ENCODE assay signal across 10 cellular contexts in the genomic region with DNA sequence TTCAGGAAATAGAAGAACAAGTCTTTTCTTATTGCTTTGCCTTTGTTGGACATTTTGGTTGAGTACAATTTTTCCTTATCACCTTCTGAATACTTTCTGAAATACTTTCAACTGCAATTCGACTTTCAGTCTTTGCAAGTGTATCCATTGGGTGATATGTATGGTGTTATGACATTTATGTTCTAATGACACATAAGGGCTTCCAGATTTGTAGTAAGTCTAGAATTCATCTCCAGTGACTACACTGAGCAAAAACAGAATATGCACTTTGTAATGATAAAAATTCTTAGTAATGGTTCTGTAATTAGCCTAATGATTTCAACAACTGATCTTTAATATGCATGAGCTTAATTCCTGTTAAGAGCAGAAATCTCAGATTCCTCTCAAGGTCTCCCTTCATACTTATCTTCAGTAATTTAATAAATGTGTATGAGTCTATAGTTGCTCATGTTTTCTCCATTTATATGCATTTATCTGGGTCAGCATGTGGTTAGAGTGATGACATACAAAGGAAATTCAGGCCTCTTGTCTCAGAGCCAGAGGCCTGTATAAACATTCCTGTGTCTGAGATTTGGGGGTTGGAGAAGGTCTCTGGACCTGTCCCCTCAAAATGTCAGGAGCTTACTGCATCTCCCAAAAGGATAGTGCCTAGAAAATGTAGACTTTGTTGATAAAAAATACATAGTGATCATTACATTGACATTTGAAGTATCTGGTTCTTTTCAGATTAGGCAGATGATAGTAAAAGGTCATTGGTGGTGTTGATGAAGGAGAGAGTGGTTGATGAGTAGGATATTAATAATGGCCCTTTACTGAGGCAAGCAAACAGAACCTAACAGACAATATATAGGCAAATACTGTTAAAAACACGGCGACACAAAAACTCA.
DNase-seq lines count a peak whose midpoint lies in the region; ATAC-seq and TF ChIP-seq lines count a peak whose summit lies in the region.
"Had no signal": no experiment of that assay in that cellular context is flagged by ENCODE, and none has a peak within 500 bp of the region (broad histone marks: within the 10 kb centered on the region; RNA-seq: fewer than 3 reads in every experiment).

No MANE protein-coding gene starts in this region.

- peaks cover 20% of the 10 kb centered on the region for H3F3A ChIP-seq in smooth muscle cell (ENCODE audit: low read depth)

- no peak overlapping the region for H3K4me3 ChIP-seq in smooth muscle cell
- H3K4me3 ChIP-seq: suprapubic skin had no signal

- ATAC-seq in activated CD8-positive, alpha-beta T cell treated with anti-CD3 and anti-CD28 coated beads for 36 hours: no peak
- peak; percentile 42 for ATAC-seq in foreskin keratinocyte
- ATAC-seq in WTC11: no peak

- H3K27ac Mint-ChIP-seq in HFFc6 (peak overlapping the region; percentile 78), WTC11 (no peak overlapping the region)
- peak overlapping the region; percentile 50 for H3K27ac Mint-ChIP-seq in activated CD8-positive, alpha-beta T cell treated with anti-CD3 and anti-CD28 coated beads for 36 hours
- no peak overlapping the region for H3K27ac Mint-ChIP-seq in activated T-helper 1 cell treated with anti-CD3 and anti-CD28 coated beads, Interleukin-12 subunit alpha, Interleukin-12 subunit beta, Interleukin-2, Interleukin-4 antibody, amounts not matched to agents 30 ng/mL and 10 ng/mL and 1 ng/mL, durations not matched to agents 14 hours and 24 hours and 36 hours

- H3K36me3 Mint-ChIP-seq in HFFc6 (ENCODE audit: low read depth) (no peaks in the 10 kb centered on the region; the same call in 1 of the 2 replicates), WTC11 (no peaks in the 10 kb centered on the region)
- H3K36me3 Mint-ChIP-seq in activated CD8-positive, alpha-beta T cell treated with anti-CD3 and anti-CD28 coated beads for 36 hours (ENCODE audit: low read depth): no peaks in the 10 kb centered on the region
- H3K36me3 Mint-ChIP-seq in activated T-helper 1 cell treated with anti-CD3 and anti-CD28 coated beads, Interleukin-12 subunit alpha, Interleukin-12 subunit beta, Interleukin-2, Interleukin-4 antibody, amounts not matched to agents 30 ng/mL and 10 ng/mL and 1 ng/mL, durations not matched to agents 14 hours and 24 hours and 36 hours (ENCODE audit: low read depth): no peaks in the 10 kb centered on the region

- H3K36me3 ChIP-seq in smooth muscle cell (ENCODE audit: low read depth): no peaks in the 10 kb centered on the region
- H3K36me3 ChIP-seq: suprapubic skin had no signal

- CTCF ChIA-PET in activated CD8-positive, alpha-beta T cell treated with anti-CD3 and anti-CD28 coated beads for 36 hours (lab: Charles Lee): interaction anchor here (1.3 kb wide), 1 partner anchor 63 kb away, joined by 3 read pairs; no protein-coding TSS in a partner anchor
- CTCF ChIA-PET in WTC11 (lab: Charles Lee): no interaction called here

- 0 out of 2 replicates have a peak, but pooled peaks cover 2% of the 10 kb centered on the region for H3K27me3 Mint-ChIP-seq in HFFc6 (ENCODE audit: insufficient read depth)
- H3K27me3 Mint-ChIP-seq in activated CD8-positive, alpha-beta T cell treated with anti-CD3 and anti-CD28 coated beads for 36 hours: no peaks in the 10 kb centered on the region
- H3K27me3 Mint-ChIP-seq in WTC11 (ENCODE audit: low read depth): no peaks in the 10 kb centered on the region
- peaks cover 5% of the 10 kb centered on the region for H3K27me3 Mint-ChIP-seq in activated T-helper 1 cell treated with anti-CD3 and anti-CD28 coated beads, Interleukin-12 subunit alpha, Interleukin-12 subunit beta, Interleukin-2, Interleukin-4 antibody, amounts not matched to agents 30 ng/mL and 10 ng/mL and 1 ng/mL, durations not matched to agents 14 hours and 24 hours and 36 hours (ENCODE audit: insufficient read depth)

- H4K20me1 ChIP-seq in smooth muscle cell (ENCODE audit: low read depth): no peaks in the 10 kb centered on the region

- H3K4me1 Mint-ChIP-seq in HFFc6 (ENCODE audit: low read depth): peaks cover 65% of the 10 kb centered on the region
- peaks cover 49% of the 10 kb centered on the region for H3K4me1 Mint-ChIP-seq in activated CD8-positive, alpha-beta T cell treated with anti-CD3 and anti-CD28 coated beads for 36 hours (ENCODE audit: low read depth)
- H3K4me1 Mint-ChIP-seq in WTC11: peaks cover 7% of the 10 kb centered on the region
- peaks cover 12% of the 10 kb centered on the region for H3K4me1 Mint-ChIP-seq in activated T-helper 1 cell treated with anti-CD3 and anti-CD28 coated beads, Interleukin-12 subunit alpha, Interleukin-12 subunit beta, Interleukin-2, Interleukin-4 antibody, amounts not matched to agents 30 ng/mL and 10 ng/mL and 1 ng/mL, durations not matched to agents 14 hours and 24 hours and 36 hours (ENCODE audit: low read depth)

- no peak overlapping the region for H2AFZ ChIP-seq in smooth muscle cell (ENCODE audit: low read depth)

- peak overlapping the region; percentile 74 for H3K4me2 ChIP-seq in smooth muscle cell

- H3K27me3 ChIP-seq in foreskin keratinocyte (no peaks in the 10 kb centered on the region), smooth muscle cell (ENCODE audit: low read depth) (no peaks in the 10 kb centered on the region)
- H3K27me3 ChIP-seq: suprapubic skin had no signal

- H3K4me1 ChIP-seq in foreskin keratinocyte: peaks cover 32% of the 10 kb centered on the region
- peaks cover 15% of the 10 kb centered on the region for H3K4me1 ChIP-seq in smooth muscle cell (ENCODE audit: low read depth)

- intact Hi-C loops in activated CD8-positive, alpha-beta T cell treated with anti-CD3 and anti-CD28 coated beads for 36 hours (cut with micrococcal nuclease): no loop called here
- intact Hi-C loops in activated T-helper 1 cell treated with anti-CD3 and anti-CD28 coated beads, Interleukin-12 subunit alpha, Interleukin-12 subunit beta, Interleukin-2, Interleukin-4 antibody, amounts not matched to agents 30 ng/mL and 10 ng/mL and 1 ng/mL, durations not matched to agents 14 hours and 24 hours and 36 hours (cut with micrococcal nuclease): no loop called here

- H3K9me3 Mint-ChIP-seq in HFFc6: no peaks in the 10 kb centered on the region
- H3K9me3 Mint-ChIP-seq in activated CD8-positive, alpha-beta T cell treated with anti-CD3 and anti-CD28 coated beads for 36 hours: peaks cover 1% of the 10 kb centered on the region
- H3K9me3 Mint-ChIP-seq in WTC11: no peaks in the 10 kb centered on the region
- H3K9me3 Mint-ChIP-seq in activated T-helper 1 cell treated with anti-CD3 and anti-CD28 coated beads, Interleukin-12 subunit alpha, Interleukin-12 subunit beta, Interleukin-2, Interleukin-4 antibody, amounts not matched to agents 30 ng/mL and 10 ng/mL and 1 ng/mL, durations not matched to agents 14 hours and 24 hours and 36 hours: no peaks in the 10 kb centered on the region

- DNase-seq in HFFc6: peak; percentile 68
- DNase-seq in activated CD8-positive, alpha-beta T cell treated with anti-CD3 and anti-CD28 coated beads for 36 hours: no peak
- peak in 1 of 2 donors; percentile 61 for DNase-seq in foreskin keratinocyte
- DNase-seq in smooth muscle cell (lab: John Stamatoyannopoulos, UW; ENCODE audit: unreplicated experiment): no peak
- DNase-seq in activated naive CD4-positive, alpha-beta T cell treated with Interleukin-2 at 50 U/mL for 16 hours: no peak
- no peak for DNase-seq in T-helper 1 cell
- no peak for DNase-seq in WTC11 (ENCODE audit: low spot score)
- no peak for DNase-seq in activated T-helper 1 cell treated with anti-CD3 and anti-CD28 coated beads, Interleukin-12 subunit alpha, Interleukin-12 subunit beta, Interleukin-2, Interleukin-4 antibody, amounts not matched to agents 30 ng/mL and 10 ng/mL and 1 ng/mL, durations not matched to agents 14 hours and 24 hours and 36 hours (ENCODE audit: low spot score)
- DNase-seq: NCI-H446 treated with DMSO at 0.1 percent for 48 hours had no signal

- H3K27ac ChIP-seq in foreskin keratinocyte: no peak overlapping the region
- H3K27ac ChIP-seq in smooth muscle cell (ENCODE audit: low read depth): peak overlapping the region; percentile 99
- H3K27ac ChIP-seq: suprapubic skin had no signal

- POLR2A ChIA-PET in activated CD8-positive, alpha-beta T cell treated with anti-CD3 and anti-CD28 coated beads for 36 hours (lab: Charles Lee): no interaction called here
- POLR2A ChIA-PET in WTC11 (lab: Charles Lee): no interaction called here

- peak overlapping the region; percentile 40 for H3K4me3 Mint-ChIP-seq in HFFc6
- no peak overlapping the region for H3K4me3 Mint-ChIP-seq in activated CD8-positive, alpha-beta T cell treated with anti-CD3 and anti-CD28 coated beads for 36 hours
- H3K4me3 Mint-ChIP-seq in WTC11: no peak overlapping the region
- H3K4me3 Mint-ChIP-seq in activated T-helper 1 cell treated with anti-CD3 and anti-CD28 coated beads, Interleukin-12 subunit alpha, Interleukin-12 subunit beta, Interleukin-2, Interleukin-4 antibody, amounts not matched to agents 30 ng/mL and 10 ng/mL and 1 ng/mL, durations not matched to agents 14 hours and 24 hours and 36 hours: no peak overlapping the region

- 15% methylated on average over 3 of the region's 3 CpGs for WGBS in smooth muscle cell (ENCODE audit: low lambda C conversion rate)

- no peaks in the 10 kb centered on the region for H3K9me3 ChIP-seq in smooth muscle cell (replicated peaks; ENCODE audit: low read depth)
- H3K9me3 ChIP-seq: suprapubic skin had no signal

- H3K9ac ChIP-seq in smooth muscle cell (ENCODE audit: low read depth): peak overlapping the region; percentile 81

- TF ChIP-seq CTCF in HFFc6 (IDR thresholded peaks at IDR 0.05) (no peak), foreskin keratinocyte (conservative IDR thresholded peaks at IDR 0.05) (no peak), smooth muscle cell (IDR thresholded peaks at IDR 0.05; ENCODE audit: borderline replicate concordance, insufficient read depth, poor library complexity, severe bottlenecking) (no peak), WTC11 (IDR thresholded peaks at IDR 0.05) (no peak)
- TF ChIP-seq CTCF in activated CD8-positive, alpha-beta T cell treated with anti-CD3 and anti-CD28 coated beads for 36 hours (IDR thresholded peaks at IDR 0.05): no peak

- H3K79me2 ChIP-seq in smooth muscle cell (ENCODE audit: low read depth): no peaks in the 10 kb centered on the region

TF ChIP-seq in WTC11, 78 proteins besides CTCF, POLR2A, EP300 and RAD21 (continues in another document):
- TF ChIP-seq, protein P1, sequence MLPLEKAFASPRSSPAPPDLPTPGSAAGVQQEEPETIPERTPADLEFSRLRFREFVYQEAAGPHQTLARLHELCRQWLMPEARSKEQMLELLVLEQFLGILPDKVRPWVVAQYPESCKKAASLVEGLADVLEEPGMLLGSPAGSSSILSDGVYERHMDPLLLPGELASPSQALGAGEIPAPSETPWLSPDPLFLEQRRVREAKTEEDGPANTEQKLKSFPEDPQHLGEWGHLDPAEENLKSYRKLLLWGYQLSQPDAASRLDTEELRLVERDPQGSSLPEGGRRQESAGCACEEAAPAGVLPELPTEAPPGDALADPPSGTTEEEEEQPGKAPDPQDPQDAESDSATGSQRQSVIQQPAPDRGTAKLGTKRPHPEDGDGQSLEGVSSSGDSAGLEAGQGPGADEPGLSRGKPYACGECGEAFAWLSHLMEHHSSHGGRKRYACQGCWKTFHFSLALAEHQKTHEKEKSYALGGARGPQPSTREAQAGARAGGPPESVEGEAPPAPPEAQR (CRISPR knock-in tag; IDR thresholded peaks at IDR 0.05): no peak

Comparison
In these comparisons a context has a peak if more than half of its experiments do, and no peak if none do; other contexts are left out.
1. H3K27ac Mint-ChIP-seq: peak in HFFc6 (single experiment) and activated CD8-positive, alpha-beta T cell treated with anti-CD3 and anti-CD28 coated beads for 36 hours (single experiment); none in WTC11 (single experiment) and activated T-helper 1 cell treated with anti-CD3 and anti-CD28 coated beads, Interleukin-12 subunit alpha, Interleukin-12 subunit beta, Interleukin-2, Interleukin-4 antibody, amounts not matched to agents 30 ng/mL and 10 ng/mL and 1 ng/mL, durations not matched to agents 14 hours and 24 hours and 36 hours (single experiment).